Comparison of ENCODE assay signal across 9 cellular contexts in the genomic region with DNA sequence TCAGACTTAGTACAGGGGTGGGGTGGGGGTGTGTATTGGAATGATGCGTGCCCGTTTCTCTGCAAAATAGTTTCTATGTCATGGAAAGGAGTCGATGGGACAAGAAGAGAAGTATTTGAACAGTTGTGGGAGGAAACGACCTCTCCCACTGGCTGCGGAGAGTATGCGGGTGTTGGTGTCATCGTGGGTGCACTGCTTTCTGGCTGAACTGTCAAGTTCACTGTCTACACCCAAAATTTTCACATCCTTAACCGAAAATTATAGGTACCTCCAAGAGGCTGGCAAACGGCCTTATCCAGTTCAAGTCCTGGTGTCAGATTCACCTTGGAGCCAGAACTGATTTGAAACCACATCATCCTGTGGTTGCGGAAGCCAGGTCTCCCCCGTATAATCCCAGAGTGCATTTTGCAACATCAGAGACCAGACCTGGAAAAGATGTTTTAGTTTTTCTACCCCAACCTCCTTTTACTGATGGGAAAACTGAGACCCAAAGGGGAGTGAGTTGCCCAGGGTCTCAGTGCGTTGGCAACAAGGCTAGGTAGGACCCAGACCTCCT. TPM values are rescaled to one million over a fixed set of nuclear protein-coding genes. Genes with fewer than 3 reads are reported as not detected.
DNase-seq lines count a peak whose midpoint lies in the region; ATAC-seq, FAIRE-seq and TF ChIP-seq lines count a peak whose summit lies in the region.
"Had no signal": no experiment of that assay in that cellular context is flagged by ENCODE, and none has a peak within 500 bp of the region (broad histone marks: within the 10 kb centered on the region; RNA-seq: fewer than 3 reads in every experiment).

No MANE protein-coding gene starts in this region.

- FAIRE-seq in GM12892 (lab: Jason Lieb, UNC), result no peak
- FAIRE-seq: TTC549 had no signal

- H3K27me3 Mint-ChIP-seq in effector memory CD8-positive, alpha-beta T cell, result no peaks in the 10 kb centered on the region

- peaks cover 40% of the 10 kb centered on the region for H3K79me2 ChIP-seq in osteoblast (ENCODE audit: insufficient read depth, low read length)

- peak overlapping the region; percentile 80 for H3K4me3 ChIP-seq in osteoblast (ENCODE audit: insufficient read depth, low read length)

- H3K4me2 ChIP-seq in osteoblast (ENCODE audit: insufficient read depth, low read length), result peak overlapping the region; percentile 90

- no peak for TF ChIP-seq CTCF in osteoblast (IDR thresholded peaks at IDR 0.05; ENCODE audit: extremely low read depth, low read depth, low read length)

- peak in 1 of 3 experiments; percentile 18 for DNase-seq in effector memory CD8-positive, alpha-beta T cell
- peak; percentile 86 for DNase-seq in osteoblast (ENCODE audit: insufficient read length, low spot score, missing footprints)
- DNase-seq in GM12892 (ENCODE audit: insufficient read length), result no peak
- DNase-seq in NOMO-1 (lab: John Stamatoyannopoulos, UW; ENCODE audit: unreplicated experiment in 2 of 2), result no peak

- H3K36me3 ChIP-seq in osteoblast (ENCODE audit: insufficient read depth, low read length), result peaks cover 29% of the 10 kb centered on the region

- no peaks in the 10 kb centered on the region for H3K9me3 Mint-ChIP-seq in effector memory CD8-positive, alpha-beta T cell

- H4K20me1 ChIP-seq in osteoblast (ENCODE audit: insufficient read depth, low read length), result no peaks in the 10 kb centered on the region

- peak overlapping the region; percentile 97 to 100 for H3K27ac Mint-ChIP-seq in effector memory CD8-positive, alpha-beta T cell

- H3K27ac ChIP-seq in osteoblast (ENCODE audit: low read depth, low read length), result peak overlapping the region; percentile 68

- peaks cover 21% of the 10 kb centered on the region for H3K36me3 Mint-ChIP-seq in effector memory CD8-positive, alpha-beta T cell (ENCODE audit: insufficient read depth)

- no peaks in the 10 kb centered on the region for H3K9me3 ChIP-seq in osteoblast (ENCODE audit: low read depth, low read length)

- ATAC-seq in GM19351 (IDR thresholded peaks at IDR 0.05; ENCODE audit: unreplicated experiment), result peak; percentile 0
- peak; percentile 36 for ATAC-seq in effector memory CD8-positive, alpha-beta T cell (replicated peaks)
- no peak for ATAC-seq in HG02884 (IDR thresholded peaks at IDR 0.05; ENCODE audit: unreplicated experiment)
- ATAC-seq in GM18861 (IDR thresholded peaks at IDR 0.05; ENCODE audit: unreplicated experiment), result no peak

- peak overlapping the region; percentile 94 for H2AFZ ChIP-seq in osteoblast (ENCODE audit: low read length)

- peak overlapping the region; percentile 97 to 99 for H3K4me3 Mint-ChIP-seq in effector memory CD8-positive, alpha-beta T cell

- peaks cover 18% of the 10 kb centered on the region for H3K4me1 ChIP-seq in osteoblast (ENCODE audit: insufficient read depth, low read length)

- TF ChIP-seq POLR2A in GM12892 (IDR thresholded peaks at IDR 0.05; ENCODE audit: low read depth, low read length), result no peak

- H3K4me1 Mint-ChIP-seq in effector memory CD8-positive, alpha-beta T cell (ENCODE audit: low read depth in 2 of 2), result peaks cover 24% of the 10 kb centered on the region in 2 donors

- peaks cover 18% of the 10 kb centered on the region for H3K27me3 ChIP-seq in osteoblast (ENCODE audit: insufficient read depth, low read length)

TF ChIP-seq in PFSK-1, 5 proteins besides CTCF, POLR2A, EP300 and RAD21:
- TF ChIP-seq, protein P1, sequence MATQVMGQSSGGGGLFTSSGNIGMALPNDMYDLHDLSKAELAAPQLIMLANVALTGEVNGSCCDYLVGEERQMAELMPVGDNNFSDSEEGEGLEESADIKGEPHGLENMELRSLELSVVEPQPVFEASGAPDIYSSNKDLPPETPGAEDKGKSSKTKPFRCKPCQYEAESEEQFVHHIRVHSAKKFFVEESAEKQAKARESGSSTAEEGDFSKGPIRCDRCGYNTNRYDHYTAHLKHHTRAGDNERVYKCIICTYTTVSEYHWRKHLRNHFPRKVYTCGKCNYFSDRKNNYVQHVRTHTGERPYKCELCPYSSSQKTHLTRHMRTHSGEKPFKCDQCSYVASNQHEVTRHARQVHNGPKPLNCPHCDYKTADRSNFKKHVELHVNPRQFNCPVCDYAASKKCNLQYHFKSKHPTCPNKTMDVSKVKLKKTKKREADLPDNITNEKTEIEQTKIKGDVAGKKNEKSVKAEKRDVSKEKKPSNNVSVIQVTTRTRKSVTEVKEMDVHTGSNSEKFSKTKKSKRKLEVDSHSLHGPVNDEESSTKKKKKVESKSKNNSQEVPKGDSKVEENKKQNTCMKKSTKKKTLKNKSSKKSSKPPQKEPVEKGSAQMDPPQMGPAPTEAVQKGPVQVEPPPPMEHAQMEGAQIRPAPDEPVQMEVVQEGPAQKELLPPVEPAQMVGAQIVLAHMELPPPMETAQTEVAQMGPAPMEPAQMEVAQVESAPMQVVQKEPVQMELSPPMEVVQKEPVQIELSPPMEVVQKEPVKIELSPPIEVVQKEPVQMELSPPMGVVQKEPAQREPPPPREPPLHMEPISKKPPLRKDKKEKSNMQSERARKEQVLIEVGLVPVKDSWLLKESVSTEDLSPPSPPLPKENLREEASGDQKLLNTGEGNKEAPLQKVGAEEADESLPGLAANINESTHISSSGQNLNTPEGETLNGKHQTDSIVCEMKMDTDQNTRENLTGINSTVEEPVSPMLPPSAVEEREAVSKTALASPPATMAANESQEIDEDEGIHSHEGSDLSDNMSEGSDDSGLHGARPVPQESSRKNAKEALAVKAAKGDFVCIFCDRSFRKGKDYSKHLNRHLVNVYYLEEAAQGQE (IDR thresholded peaks at IDR 0.05; ENCODE audit: insufficient read depth in 1 of 2, low read depth in 2 of 2, low read length in 2 of 2), result no peak
- TF ChIP-seq POLR2AphosphoS5 (IDR thresholded peaks at IDR 0.05; ENCODE audit: low read depth, low read length) (no peak), SIN3A (IDR thresholded peaks at IDR 0.05; ENCODE audit: borderline replicate concordance, insufficient read depth, low read length) (0 out of 2 replicates have a peak, but pooled peaks have one; percentile 0)

RNA-seq across cellular contexts. Expression of a gene that starts 0.5 kb away (rescaled TPM):
- 268 TPM for polyA plus RNA-seq in PFSK-1 (2012; ENCODE audit: insufficient read length, low read depth)
- total RNA-seq in osteoblast, result 55.4 and 58.0 TPM in 2 replicates
- 117 TPM for polyA plus RNA-seq in GM12892 (2012; ENCODE audit: missing spikeins)

RNA-seq across cellular contexts. Expression of a gene that starts 2.0 kb away (rescaled TPM):
- polyA plus RNA-seq in PFSK-1 (2012; ENCODE audit: insufficient read length, low read depth), result not detected
- not detected in 2 replicates for total RNA-seq in osteoblast
- not detected for polyA plus RNA-seq in GM12892 (2012; ENCODE audit: missing spikeins)

RNA-seq across cellular contexts. Expression of a gene that starts 11.4 kb away (rescaled TPM):
- 127 TPM for polyA plus RNA-seq in PFSK-1 (2012; ENCODE audit: insufficient read length, low read depth)
- 71.6 and 74.6 TPM in 2 replicates for total RNA-seq in osteoblast
- polyA plus RNA-seq in GM12892 (2012; ENCODE audit: missing spikeins), result 5.8 TPM

RNA-seq across cellular contexts. Expression of a gene that starts 44.8 kb away (rescaled TPM):
- polyA plus RNA-seq in PFSK-1 (2012; ENCODE audit: insufficient read length, low read depth), result not detected
- not detected in 2 replicates for total RNA-seq in osteoblast
- polyA plus RNA-seq in GM12892 (2012; ENCODE audit: missing spikeins), result not detected

RNA-seq across cellular contexts. Expression of a gene that starts 54.3 kb away (rescaled TPM):
- polyA plus RNA-seq in PFSK-1 (2012; ENCODE audit: insufficient read length, low read depth), result not detected
- not detected in 2 replicates for total RNA-seq in osteoblast
- polyA plus RNA-seq in GM12892 (2012; ENCODE audit: missing spikeins), result 0.70 TPM

Comparison
In these comparisons a context has a peak if more than half of its experiments do, and no peak if none do; other contexts are left out.
1. ATAC-seq: peak in GM19351 (single experiment) and effector memory CD8-positive, alpha-beta T cell (single experiment); none in HG02884 (single experiment) and GM18861 (single experiment).